Comparison of ENCODE assay signal across 18 cellular contexts in the genomic region with DNA sequence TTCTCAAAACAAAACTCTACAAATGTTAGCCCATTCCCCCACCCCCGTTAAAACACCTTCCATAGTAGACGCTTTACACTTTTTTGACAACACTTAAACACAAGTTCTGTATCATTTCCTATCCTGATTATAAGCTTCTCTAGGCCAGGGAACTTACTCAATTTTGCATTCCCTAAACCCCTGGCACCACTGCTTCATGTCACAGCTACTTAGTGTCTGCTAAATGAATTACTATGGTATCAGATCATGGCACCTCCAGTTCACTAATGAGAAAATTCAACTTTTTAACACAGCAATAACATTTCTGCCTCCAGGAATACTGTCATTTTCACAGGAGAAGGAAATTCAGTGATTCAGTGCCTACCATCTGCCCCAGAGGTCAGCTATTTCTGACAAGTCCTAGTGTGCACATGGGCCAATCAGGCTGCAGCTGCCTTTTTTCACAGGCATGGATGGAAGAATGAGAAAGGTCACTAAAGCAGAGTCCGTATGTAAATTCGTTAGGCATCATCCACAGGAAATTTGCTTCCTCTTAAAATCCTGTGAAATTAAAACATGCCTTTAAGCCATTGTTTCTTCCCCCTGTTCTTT.
"Had no signal": no experiment of that assay in that cellular context is flagged by ENCODE, and none has a peak within 500 bp of the region (broad histone marks: within the 10 kb centered on the region; RNA-seq: fewer than 3 reads in every experiment).

No MANE protein-coding gene starts in this region.

- H3K4me3 ChIP-seq: ascending aorta, cardiac muscle cell, colonic mucosa, gastroesophageal sphincter, mucosa of descending colon, psoas muscle, stomach, thoracic aorta had no signal

- H3K9me3 ChIP-seq: ascending aorta, colonic mucosa, gastroesophageal sphincter, mucosa of descending colon, psoas muscle, stomach, thoracic aorta had no signal

- ATAC-seq: activated naive CD8-positive, alpha-beta T cell treated with anti-CD3 and anti-CD28 coated beads, Interleukin-2, amount 50 U/mL, for 24 hours; activated T-cell treated with anti-CD3 and anti-CD28 coated beads, Interleukin-2, amount 50 U/mL, for 72 hours; gastroesophageal sphincter; mucosa of descending colon; natural killer cell had no signal

- H3K27ac ChIP-seq: ascending aorta, cardiac muscle cell, colonic mucosa, gastroesophageal sphincter, psoas muscle, stomach, thoracic aorta had no signal

- H3K4me1 ChIP-seq: ascending aorta, colonic mucosa had no signal

- H3K27me3 ChIP-seq: ascending aorta, cardiac muscle cell, colonic mucosa, gastroesophageal sphincter, stomach had no signal

- DNase-seq: activated CD4-positive, alpha-beta memory T cell treated with anti-CD3 and anti-CD28 coated beads, Interleukin-2, amount 10 ng/mL, durations not matched to agents 7 days and 5 days; activated CD4-positive, alpha-beta T cell treated with anti-CD3 and anti-CD28 coated beads for 1 hour; activated naive CD8-positive, alpha-beta T cell treated with anti-CD3 and anti-CD28 coated beads, Interleukin-2, amount 50 U/mL, for 24 hours; activated T-cell treated with anti-CD3 and anti-CD28 coated beads, Interleukin-2, amount 50 U/mL, for 72 hours; colonic mucosa; effector CD8-positive, alpha-beta T cell; hippocampal formation; mucosa of descending colon; natural killer cell; nucleus accumbens; psoas muscle; stimulated activated CD4-positive, alpha-beta T cell treated with anti-CD3 and anti-CD28 coated beads, Interleukin-15, amount 100 ng/mL, for 24 hours; stimulated activated CD4-positive, alpha-beta T cell treated with anti-CD3 and anti-CD28 coated beads, Interleukin-4, amount 100 ng/mL, for 4 hours; stomach had no signal

- H3K36me3 ChIP-seq: ascending aorta, cardiac muscle cell, colonic mucosa, gastroesophageal sphincter, stomach, thoracic aorta had no signal
